25 cellular contexts compared by ENCODE assay signal in the genomic region with DNA sequence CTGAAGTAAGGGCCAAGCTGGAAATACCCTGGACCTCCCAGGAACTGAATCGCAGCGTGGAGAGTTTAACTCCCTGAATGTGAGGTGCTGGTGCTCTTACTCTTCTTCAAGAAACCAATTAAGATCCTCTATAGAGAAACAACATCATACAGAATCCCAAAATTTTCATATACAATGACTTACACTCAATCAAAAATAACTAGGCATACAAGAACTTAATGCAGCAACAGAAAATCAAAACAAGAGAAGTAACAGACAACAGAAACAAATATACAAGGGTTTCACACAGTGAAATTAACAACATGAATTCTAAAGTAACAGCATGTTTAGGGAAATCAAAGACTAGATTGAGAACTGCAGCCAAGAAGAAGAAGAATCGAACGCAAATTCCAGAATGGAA.
"Had no signal": no experiment of that assay in that cellular context is flagged by ENCODE, and none has a peak within 500 bp of the region (broad histone marks: within the 10 kb centered on the region; RNA-seq: fewer than 3 reads in every experiment).

No MANE protein-coding gene starts in this region.

- H3K27ac ChIP-seq: colonic mucosa, epithelial cell of prostate, esophagus squamous epithelium, gastrocnemius medialis, heart right ventricle, left lung had no signal

- H3K4me1 ChIP-seq: colonic mucosa, esophagus squamous epithelium, gastrocnemius medialis, heart right ventricle had no signal

- ATAC-seq: effector memory CD8-positive, alpha-beta T cell; esophagus mucosa; gastrocnemius medialis; heart right ventricle; left cardiac atrium; left lung; left ventricle myocardium superior had no signal

- H3K27ac Mint-ChIP-seq: dendritic cell treated with granulocyte-macrophage colony-stimulating factor and Interleukin-4, amounts not matched to agents 40 ng/mL and 50 ng/mL, for 4 days; effector memory CD8-positive, alpha-beta T cell; endodermal cell; memory B cell had no signal

- H3K27me3 ChIP-seq: colonic mucosa, esophagus squamous epithelium, gastrocnemius medialis, heart right ventricle, left lung had no signal

- DNase-seq: colonic mucosa; cortex of kidney; effector CD8-positive, alpha-beta T cell; effector memory CD8-positive, alpha-beta T cell; endodermal cell; erythroblast; esophagus squamous epithelium; foreskin fibroblast; foreskin melanocyte; gastrocnemius medialis; glutamatergic neuron; head of caudate nucleus; heart right ventricle; hippocampal formation; left cardiac atrium; left lung; left ventricle myocardium superior; mammary epithelial cell; mesendoderm; midbrain had no signal

- H3K4me1 Mint-ChIP-seq: memory B cell had no signal

- H3K4me3 ChIP-seq: colonic mucosa, esophagus squamous epithelium, gastrocnemius medialis, heart right ventricle, left lung, lung had no signal

- H3K4me3 Mint-ChIP-seq: dendritic cell treated with granulocyte-macrophage colony-stimulating factor and Interleukin-4, amounts not matched to agents 40 ng/mL and 50 ng/mL, for 4 days; endodermal cell; memory B cell had no signal

- H3K36me3 ChIP-seq: colonic mucosa had no signal

- H3K27me3 Mint-ChIP-seq: dendritic cell treated with granulocyte-macrophage colony-stimulating factor and Interleukin-4, amounts not matched to agents 40 ng/mL and 50 ng/mL, for 4 days; effector memory CD8-positive, alpha-beta T cell; memory B cell had no signal

- H3K9me3 ChIP-seq: colonic mucosa, esophagus squamous epithelium, gastrocnemius medialis had no signal

- H3K9me3 Mint-ChIP-seq: endodermal cell had no signal
